Comparison of ENCODE assay signal across 16 cellular contexts in the genomic region with DNA sequence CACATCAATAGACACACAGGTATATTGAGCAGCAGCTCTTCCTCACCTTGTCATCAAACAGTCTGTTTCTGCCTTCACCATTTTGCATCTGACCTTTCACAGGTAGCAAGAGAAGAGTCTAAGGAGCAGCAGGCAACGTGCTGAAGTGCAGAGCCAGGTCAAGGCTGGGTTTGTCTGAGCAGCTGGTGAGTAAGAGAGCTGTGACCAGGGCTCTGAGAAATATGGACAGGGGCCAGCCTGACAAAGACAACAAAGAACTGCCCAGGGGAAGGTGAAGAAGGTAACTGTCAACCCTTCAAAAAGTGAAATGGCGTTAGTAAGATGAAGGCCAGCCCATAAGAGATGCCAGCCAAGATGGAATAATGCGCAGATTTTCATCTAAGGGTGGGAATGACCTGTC. TPM values are rescaled to one million over a fixed set of nuclear protein-coding genes. Genes with fewer than 3 reads are reported as not detected.
DNase-seq lines count a peak whose midpoint lies in the region; ATAC-seq, FAIRE-seq and TF ChIP-seq lines count a peak whose summit lies in the region.
"Had no signal": no experiment of that assay in that cellular context is flagged by ENCODE, and none has a peak within 500 bp of the region (broad histone marks: within the 10 kb centered on the region; RNA-seq: fewer than 3 reads in every experiment).

No MANE protein-coding gene starts in this region.

- H3K9me3 Mint-ChIP-seq in activated CD4-positive, alpha-beta memory T cell treated with anti-CD3 and anti-CD28 coated beads, Interleukin-2, amount 10 ng/mL, durations not matched to agents 7 days and 5 days: no peaks in the 10 kb centered on the region
- no peaks in the 10 kb centered on the region for H3K9me3 Mint-ChIP-seq in memory B cell

- H3K27ac Mint-ChIP-seq in activated CD4-positive, alpha-beta memory T cell treated with anti-CD3 and anti-CD28 coated beads, Interleukin-2, amount 10 ng/mL, durations not matched to agents 7 days and 5 days: peak overlapping the region; percentile 2
- H3K27ac Mint-ChIP-seq in memory B cell: no peak overlapping the region
- H3K27ac Mint-ChIP-seq: progenitor cell of endocrine pancreas had no signal

- peaks cover 1% of the 10 kb centered on the region for H3K27me3 Mint-ChIP-seq in activated CD4-positive, alpha-beta memory T cell treated with anti-CD3 and anti-CD28 coated beads, Interleukin-2, amount 10 ng/mL, durations not matched to agents 7 days and 5 days
- H3K27me3 Mint-ChIP-seq in memory B cell: no peaks in the 10 kb centered on the region

- ATAC-seq in heart right ventricle (no peak), left ventricle myocardium superior (no peak), memory B cell (ENCODE audit: low read depth) (no peak), upper lobe of right lung (no peak)

- intact Hi-C loops in heart right ventricle (cut with DNase I) (loop anchor here (1.0 to 10.0 kb wide), 16 partner anchors 40 to 757 kb away; partner anchors contain the start of genes LRRC8C (in 9 of the 10) and LRRC8B (in 3 of the 10)), left ventricle myocardium superior (cut with micrococcal nuclease) (loop anchor here (2.0 to 10.0 kb wide), 3 partner anchors 129 to 279 kb away; partner anchors contain the start of gene LRRC8C), upper lobe of right lung (cut with DNase I) (loop anchor here (5.0 kb wide), 1 partner anchor 130 kb away; the partner anchor contains the start of gene LRRC8C)

- CTCF ChIA-PET in activated CD4-positive, alpha-beta memory T cell treated with anti-CD3 and anti-CD28 coated beads, Interleukin-2, amount 10 ng/mL, durations not matched to agents 7 days and 5 days (lab: Charles Lee): interaction anchor here (1.0 to 10.0 kb wide), 20 partner anchors 9 to 278 kb away, joined by 3 to 174 read pairs (median 13); partner anchors contain the start of gene LRRC8C

- peaks cover 12% of the 10 kb centered on the region for H3K36me3 Mint-ChIP-seq in activated CD4-positive, alpha-beta memory T cell treated with anti-CD3 and anti-CD28 coated beads, Interleukin-2, amount 10 ng/mL, durations not matched to agents 7 days and 5 days (ENCODE audit: low read depth)
- no peaks in the 10 kb centered on the region for H3K36me3 Mint-ChIP-seq in memory B cell

- TF ChIP-seq CTCF in heart right ventricle (IDR thresholded peaks at IDR 0.05) (no peak), upper lobe of right lung (IDR thresholded peaks at IDR 0.05) (no peak), D721Med (IDR thresholded peaks at IDR 0.05; ENCODE audit: insufficient read depth, missing control alignments) (no peak)

- H3K9me3 ChIP-seq in heart right ventricle: no peaks in the 10 kb centered on the region
- no peaks in the 10 kb centered on the region for H3K9me3 ChIP-seq in upper lobe of right lung
- H3K9me3 ChIP-seq: breast epithelium, Peyer's patch had no signal

- DNase-seq in heart right ventricle (no peak), left ventricle myocardium superior (no peak), memory B cell (ENCODE audit: low spot score in 2 of 2) (no peak), upper lobe of right lung (no peak), NCI-H2029 treated with DMSO at 0.1 percent for 48 hours (lab: John Stamatoyannopoulos, UW) (no peak), D721Med (ENCODE audit: insufficient read length, low spot score) (no peak), NCI-H2081 (lab: John Stamatoyannopoulos, UW) (no peak)
- no peak for DNase-seq in activated CD4-positive, alpha-beta memory T cell treated with anti-CD3 and anti-CD28 coated beads, Interleukin-2, amount 10 ng/mL, durations not matched to agents 7 days and 5 days
- DNase-seq: mesendoderm; Peyer's patch; stimulated activated CD4-positive, alpha-beta T cell treated with anti-CD3 and anti-CD28 coated beads, Interleukin-2, amount 100 ng/mL, for 48 hours; T-helper 9 cell had no signal

- no peaks in the 10 kb centered on the region for H3K36me3 ChIP-seq in heart right ventricle
- H3K36me3 ChIP-seq in upper lobe of right lung: no peaks in the 10 kb centered on the region
- H3K36me3 ChIP-seq: breast epithelium, Peyer's patch had no signal

- H3K4me1 ChIP-seq in heart right ventricle (peaks cover 8 to 71% (median 62%) of the 10 kb centered on the region in 9 donors), upper lobe of right lung (peaks cover 20% of the 10 kb centered on the region)
- H3K4me1 ChIP-seq: breast epithelium had no signal

- peak overlapping the region; percentile 78 for H3K4me3 Mint-ChIP-seq in activated CD4-positive, alpha-beta memory T cell treated with anti-CD3 and anti-CD28 coated beads, Interleukin-2, amount 10 ng/mL, durations not matched to agents 7 days and 5 days
- H3K4me3 Mint-ChIP-seq in memory B cell: peak overlapping the region; percentile 94

- peaks cover 70% of the 10 kb centered on the region for H3K4me1 Mint-ChIP-seq in activated CD4-positive, alpha-beta memory T cell treated with anti-CD3 and anti-CD28 coated beads, Interleukin-2, amount 10 ng/mL, durations not matched to agents 7 days and 5 days
- peaks cover 27% of the 10 kb centered on the region for H3K4me1 Mint-ChIP-seq in memory B cell

- H3K27ac ChIP-seq in heart right ventricle (peak overlapping the region in 9 of 10 donors; percentile 44 to 82 (median 72)), upper lobe of right lung (peak overlapping the region; percentile 67)
- H3K27ac ChIP-seq: C4-2B, KMS-11 had no signal

- H3K27me3 ChIP-seq in heart right ventricle (no peaks in the 10 kb centered on the region), upper lobe of right lung (no peaks in the 10 kb centered on the region)
- H3K27me3 ChIP-seq: breast epithelium, Peyer's patch had no signal

- POLR2A ChIA-PET in activated CD4-positive, alpha-beta memory T cell treated with anti-CD3 and anti-CD28 coated beads, Interleukin-2, amount 10 ng/mL, durations not matched to agents 7 days and 5 days (lab: Charles Lee): interaction anchor here (0.8 to 4.2 kb wide), 12 partner anchors 42 to 235 kb away, joined by 3 to 119 read pairs (median 6); partner anchors contain the start of gene LRRC8C

- no peak for FAIRE-seq in D721Med (lab: Jason Lieb, UNC)

- H3K4me3 ChIP-seq in heart right ventricle (peak overlapping the region in 4 of 10 donors; percentile 54 to 60 (median 58)), upper lobe of right lung (no peak overlapping the region)

- 77 to 85% methylated on average over 3 of the region's 3 CpGs for WGBS in heart right ventricle, 2 donors

RNA-seq across cellular contexts. Expression of gene LRRC8D, which starts 58.9 kb away (rescaled TPM):
- 1 to 10 TPM; 5.1 to 8.2 (median 6.6) TPM for total RNA-seq in heart right ventricle
- polyA plus RNA-seq in heart right ventricle: 10 to 100 TPM in 1 of 2 donors, 1 to 10 TPM in 1; 3.0 to 11.0 TPM
- 6.8 TPM for total RNA-seq in left ventricle myocardium superior
- total RNA-seq in activated CD4-positive, alpha-beta memory T cell treated with anti-CD3 and anti-CD28 coated beads, Interleukin-2, amount 10 ng/mL, durations not matched to agents 7 days and 5 days: 10 to 100 TPM; 19.4 to 20.3 TPM
- total RNA-seq in upper lobe of right lung: 17.0 TPM
